ENCODE assay signal across 8 cellular contexts in the genomic region with DNA sequence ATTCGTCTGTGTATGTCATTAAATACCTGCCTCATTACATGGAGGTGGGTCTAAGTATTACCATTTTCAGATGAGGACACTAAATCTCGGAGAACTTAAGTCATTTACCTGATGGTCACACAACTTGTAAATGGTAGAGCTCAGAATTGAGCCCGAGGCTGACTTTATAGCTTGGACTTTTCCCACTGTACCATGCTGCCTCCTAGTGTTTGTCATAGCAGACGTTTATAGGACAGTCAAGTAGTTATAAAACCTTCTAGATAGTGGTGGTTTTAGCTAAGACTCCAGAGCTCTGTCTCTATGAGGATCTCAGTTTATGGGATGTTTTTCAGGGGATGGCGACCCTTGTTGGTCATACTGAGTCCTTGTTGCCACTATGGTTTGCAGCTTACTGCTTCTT.
DNase-seq lines count a peak whose midpoint lies in the region; ATAC-seq and TF ChIP-seq lines count a peak whose summit lies in the region.
"Not testable (repeated sequence)": the region's sequence is repeated elsewhere in the genome, so short reads cannot be mapped to it uniquely, and the experiment has no call there.

No MANE protein-coding gene starts in this region.

- ATAC-seq in GM19324 (IDR thresholded peaks at IDR 0.05; ENCODE audit: low FRiP score, unreplicated experiment) = peak; percentile 53
- peak; percentile 61 for ATAC-seq in activated CD8-positive, alpha-beta T cell treated with anti-CD3 and anti-CD28 coated beads for 36 hours
- ATAC-seq in thoracic aorta (ENCODE audit: insufficient number of reproducible peaks, low FRiP score, low read depth) = not testable (repeated sequence)

- TF ChIP-seq POLR2A in esophagus squamous epithelium (IDR thresholded peaks at IDR 0.05) = not testable (repeated sequence)

- not testable (repeated sequence) for H3K27me3 ChIP-seq in esophagus squamous epithelium; liver (ENCODE audit: control insufficient read depth in 4 of 4, insufficient read depth in 4 of 4, low read length in 3 of 4); thoracic aorta (replicated peaks; ENCODE audit: insufficient read depth)

- H3K4me1 ChIP-seq in esophagus squamous epithelium; liver (ENCODE audit: control insufficient read depth in 4 of 4, insufficient read depth in 4 of 4, low read length in 3 of 4); thoracic aorta (ENCODE audit: control insufficient read depth in 1 of 2, low read depth in 2 of 2): not testable (repeated sequence)

- H3K36me3 ChIP-seq in esophagus squamous epithelium (peaks cover 0 to 73% (median 0%) of the 10 kb centered on the region in 3 donors), liver (ENCODE audit: control insufficient read depth in 4 of 4, insufficient read depth in 3 of 4, low read depth in 1 of 4, low read length in 3 of 4) (peaks cover 7 to 27% (median 22%) of the 10 kb centered on the region in 4 donors)
- not testable (repeated sequence) for H3K36me3 ChIP-seq in thoracic aorta

- not testable (repeated sequence) for H3K4me3 ChIP-seq in esophagus squamous epithelium; liver (ENCODE audit: low read depth in 1 of 3, low read length in 3 of 3); thoracic aorta

- peaks cover 18% of the 10 kb centered on the region for H3K36me3 Mint-ChIP-seq in activated CD8-positive, alpha-beta T cell treated with anti-CD3 and anti-CD28 coated beads for 36 hours (ENCODE audit: low read depth)

- POLR2A ChIA-PET in activated CD8-positive, alpha-beta T cell treated with anti-CD3 and anti-CD28 coated beads for 36 hours (lab: Charles Lee) = not testable (repeated sequence)

- intact Hi-C loops in activated CD8-positive, alpha-beta T cell treated with anti-CD3 and anti-CD28 coated beads for 36 hours (cut with micrococcal nuclease); esophagus squamous epithelium (cut with DNase I): not testable (repeated sequence)

- H3K4me1 Mint-ChIP-seq in activated CD8-positive, alpha-beta T cell treated with anti-CD3 and anti-CD28 coated beads for 36 hours (ENCODE audit: low read depth) = not testable (repeated sequence)

- not testable (repeated sequence) for H3K4me3 Mint-ChIP-seq in activated CD8-positive, alpha-beta T cell treated with anti-CD3 and anti-CD28 coated beads for 36 hours

- TF ChIP-seq RAD21 in liver (IDR thresholded peaks at IDR 0.05) = peak; percentile 73 to 79

- H3K27ac ChIP-seq in esophagus squamous epithelium; liver (ENCODE audit: low read depth in 1 of 2, low read length in 2 of 2); thoracic aorta: not testable (repeated sequence)

- not testable (repeated sequence) for H3K9me3 Mint-ChIP-seq in activated CD8-positive, alpha-beta T cell treated with anti-CD3 and anti-CD28 coated beads for 36 hours

- TF ChIP-seq CTCF in activated CD8-positive, alpha-beta T cell treated with anti-CD3 and anti-CD28 coated beads for 36 hours (IDR thresholded peaks at IDR 0.05) = not testable (repeated sequence)
- TF ChIP-seq CTCF in esophagus squamous epithelium (IDR thresholded peaks at IDR 0.05) = peak in 4 of 6 experiments; percentile 20 to 39 (median 22)
- peak; percentile 36 for TF ChIP-seq CTCF in liver (IDR thresholded peaks at IDR 0.05; ENCODE audit: low read depth, low read length, missing input control)
- TF ChIP-seq CTCF in thoracic aorta (IDR thresholded peaks at IDR 0.05) = peak; percentile 12

- not testable (repeated sequence) for H3K9ac ChIP-seq in liver (ENCODE audit: low read depth in 1 of 2, low read length in 2 of 2)

- H3K9me3 ChIP-seq in esophagus squamous epithelium; liver (ENCODE audit: control insufficient read depth in 4 of 4, low read length in 3 of 4); thoracic aorta: not testable (repeated sequence)

- H3K27me3 Mint-ChIP-seq in activated CD8-positive, alpha-beta T cell treated with anti-CD3 and anti-CD28 coated beads for 36 hours = not testable (repeated sequence)

- H3K27ac Mint-ChIP-seq in activated CD8-positive, alpha-beta T cell treated with anti-CD3 and anti-CD28 coated beads for 36 hours = not testable (repeated sequence)

- CTCF ChIA-PET in activated CD8-positive, alpha-beta T cell treated with anti-CD3 and anti-CD28 coated beads for 36 hours (lab: Charles Lee) = interaction anchor here (1.5 kb wide), 1 partner anchor 377 kb away, joined by 3 read pairs; no protein-coding TSS in a partner anchor

- 28 to 32% methylated on average over 4 to 5 of the region's 5 CpGs for WGBS in esophagus squamous epithelium, 2 donors
- 51% methylated on average over 5 of the region's 5 CpGs for WGBS in liver

- DNase-seq in DMS 273 (lab: John Stamatoyannopoulos, UW; ENCODE audit: unreplicated experiment) (peak; percentile 57), HT-29 (ENCODE audit: low spot score) (peak; percentile 64), NCI-H82 (lab: John Stamatoyannopoulos, UW) (peak; percentile 45)
- DNase-seq in activated CD8-positive, alpha-beta T cell treated with anti-CD3 and anti-CD28 coated beads for 36 hours = peak; percentile 34
- not testable (repeated sequence) for DNase-seq in esophagus squamous epithelium (lab: John Stamatoyannopoulos, UW); thoracic aorta (ENCODE audit: low spot score)
